ENCODE assay signal across 16 cellular contexts in genomic region chr3:78969483-78969882, GRCh38.
A peak's percentile ranks its signal among the peaks of the same experiment; 100 is the strongest.
DNase-seq lines count a peak whose midpoint lies in the region; ATAC-seq and TF ChIP-seq lines count a peak whose summit lies in the region.
"Had no signal": no experiment of that assay in that cellular context is flagged by ENCODE, and none has a peak within 500 bp of the region (broad histone marks: within the 10 kb centered on the region; RNA-seq: fewer than 3 reads in every experiment).

No MANE protein-coding gene starts in this region.

- H3K4me3 ChIP-seq in heart left ventricle, result no peak overlapping the region
- no peak overlapping the region for H3K4me3 ChIP-seq in left ventricle myocardium inferior
- H3K4me3 ChIP-seq: left lung, vagina had no signal

- TF ChIP-seq POLR2A in heart left ventricle (IDR thresholded peaks at IDR 0.05), result no peak

- H3K4me1 ChIP-seq in heart left ventricle (no peaks in the 10 kb centered on the region), left ventricle myocardium inferior (no peaks in the 10 kb centered on the region)
- H3K4me1 ChIP-seq: left lung, vagina had no signal

- ATAC-seq in heart left ventricle (peak in 1 of 4 donors; percentile 86), GM21390 (IDR thresholded peaks at IDR 0.05; ENCODE audit: unreplicated experiment) (no peak)
- ATAC-seq: left lung; Panc1; stimulated activated naive B cell treated with anti-CD40 and anti-IgM and Interleukin-4, amounts not matched to agents 10 μg/mL and 1 μg/mL and 100 μg/mL, for 72 hours had no signal

- WGBS in heart left ventricle, 4 donors, result 70 to 85% (median 78%) methylated on average over 2 of the region's 2 CpGs

- intact Hi-C loops in heart left ventricle (cut with DNase I) (no loop called here), left ventricle myocardium inferior (cut with micrococcal nuclease) (no loop called here)

- no peak for TF ChIP-seq CTCF in heart left ventricle (IDR thresholded peaks at IDR 0.05)
- TF ChIP-seq CTCF in left ventricle myocardium inferior (IDR thresholded peaks at IDR 0.05; ENCODE audit: borderline replicate concordance), result no peak

- H3K27ac ChIP-seq in heart left ventricle (no peak overlapping the region), left ventricle myocardium inferior (replicated peaks) (no peak overlapping the region), caudate nucleus (ENCODE audit: low read depth, low read length) (peak overlapping the region; percentile 5), temporal lobe (ENCODE audit: low read depth, low read length) (peak overlapping the region; percentile 41)
- H3K27ac ChIP-seq: left lung, vagina had no signal

- H3K27me3 ChIP-seq in heart left ventricle (no peaks in the 10 kb centered on the region), left ventricle myocardium inferior (ENCODE audit: low read depth) (no peaks in the 10 kb centered on the region)
- H3K27me3 ChIP-seq: left lung, vagina had no signal

- peak in 3 of 5 donors; percentile 7 to 47 (median 27) for DNase-seq in heart left ventricle
- DNase-seq in left ventricle myocardium inferior, result no peak
- peak in 29 of 61 donors; percentile 2 to 68 (median 19) for DNase-seq in caudate nucleus (lab: John Stamatoyannopoulos, UW)
- peak; percentile 61 for DNase-seq in inferior parietal cortex (ENCODE audit: extremely low spot score)
- no peak for DNase-seq in NCI-H748 (lab: John Stamatoyannopoulos, UW; ENCODE audit: unreplicated experiment)
- no peak for DNase-seq in NCI-H146 treated with DMSO at 0.1 percent for 48 hours (lab: John Stamatoyannopoulos, UW; ENCODE audit: unreplicated experiment)
- DNase-seq: activated CD4-positive, CD25-positive, alpha-beta regulatory T cell treated with anti-CD3 and anti-CD28 coated beads, Interleukin-2, amount 50 U/mL, for 72 hours; activated naive CD4-positive, alpha-beta T cell treated with anti-CD3 and anti-CD28 coated beads, Interleukin-2, amount 50 U/mL, for 16 hours; KG1; left lung; NCI-H146; stimulated activated naive B cell treated with anti-CD40 and anti-IgM and Interleukin-4, amounts not matched to agents 10 μg/mL and 1 μg/mL and 100 μg/mL, for 72 hours had no signal

- H3K9me3 ChIP-seq in heart left ventricle (no peaks in the 10 kb centered on the region), left ventricle myocardium inferior (replicated peaks) (no peaks in the 10 kb centered on the region)
- H3K9me3 ChIP-seq: left lung, vagina had no signal

- H3K36me3 ChIP-seq in heart left ventricle, result no peaks in the 10 kb centered on the region
- no peaks in the 10 kb centered on the region for H3K36me3 ChIP-seq in left ventricle myocardium inferior
- H3K36me3 ChIP-seq: left lung, vagina had no signal

Comparison
In these comparisons a context has a peak if more than half of its experiments do, and no peak if none do; other contexts are left out.
1. DNase-seq: peak in heart left ventricle (3 of 5) and inferior parietal cortex (single experiment); none in left ventricle myocardium inferior (single experiment), NCI-H748 (single experiment) and NCI-H146 treated with DMSO at 0.1 percent for 48 hours (single experiment).
2. H3K27ac ChIP-seq: peak in caudate nucleus (single experiment) and temporal lobe (single experiment); none in heart left ventricle (0 of 12) and left ventricle myocardium inferior (single experiment).